1 cellular context compared by ENCODE assay signal in genomic region chr12:2868986-2869385, GRCh38.
TF ChIP-seq lines count a peak whose summit lies in the region.

No MANE protein-coding gene starts in this region.

TF ChIP-seq in A549, 52 proteins besides CTCF, POLR2A, EP300 and RAD21:
- no peak for TF ChIP-seq RARB (CRISPR knock-in tag; IDR thresholded peaks at IDR 0.05)
- peak; percentile 18 for TF ChIP-seq MAFK (IDR thresholded peaks at IDR 0.05; ENCODE audit: partially characterized antibody)
